In the genomic region with DNA sequence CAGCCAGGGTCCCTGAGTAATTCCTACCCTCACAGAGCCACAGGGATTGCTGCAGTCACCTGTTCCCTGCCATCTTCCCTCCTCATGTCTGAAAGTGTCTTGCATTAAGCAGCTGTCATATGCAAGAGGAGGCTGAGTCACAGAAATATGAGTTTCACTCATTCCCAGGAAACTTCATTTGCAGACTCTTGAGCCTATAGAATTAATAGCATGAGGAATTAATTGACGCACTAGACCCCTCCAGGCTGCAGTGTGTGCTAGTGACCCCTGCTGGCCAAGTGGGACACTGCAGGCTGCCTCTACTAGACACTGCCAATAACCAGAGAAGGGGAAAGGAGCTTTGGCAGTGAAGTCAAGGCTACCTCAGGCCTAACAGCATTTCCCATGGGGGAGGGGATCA, we compare ENCODE assay signal across 9 cellular contexts. TPM values are rescaled to one million over a fixed set of nuclear protein-coding genes. Genes with fewer than 3 reads are reported as not detected.
A peak's percentile ranks its signal among the peaks of the same experiment; 100 is the strongest.
DNase-seq lines count a peak whose midpoint lies in the region; ATAC-seq and TF ChIP-seq lines count a peak whose summit lies in the region.
"Had no signal": no experiment of that assay in that cellular context is flagged by ENCODE, and none has a peak within 500 bp of the region (broad histone marks: within the 10 kb centered on the region; RNA-seq: fewer than 3 reads in every experiment).

No MANE protein-coding gene starts in this region.

- no peaks in the 10 kb centered on the region for H3K4me1 Mint-ChIP-seq in memory B cell

- peaks cover 0 to 8% of the 10 kb centered on the region in 2 experiments; a peak in 1 of 4 replicates for H3K9me3 ChIP-seq in HCT116 (ENCODE audit: control insufficient read depth in 1 of 2, insufficient read depth in 1 of 2, low read depth in 1 of 2, low read length in 2 of 2)
- no peaks in the 10 kb centered on the region for H3K9me3 ChIP-seq in adipocyte (ENCODE audit: control insufficient read depth, low read length)

- no peak overlapping the region for H3K4me2 ChIP-seq in HCT116 (ENCODE audit: low read length)

- TF ChIP-seq POLR2A in HCT116 (IDR thresholded peaks at IDR 0.05; ENCODE audit: borderline replicate concordance, extremely low read depth, insufficient read depth, insufficient read length): no peak

- H3K79me2 ChIP-seq in HCT116 (ENCODE audit: insufficient read depth, low read length): no peaks in the 10 kb centered on the region

- H3K27ac Mint-ChIP-seq in memory B cell: no peak overlapping the region

- no peak overlapping the region for H3K9ac ChIP-seq in HCT116 (ENCODE audit: low read length)
- H3K9ac ChIP-seq in adipocyte (ENCODE audit: low read length): no peak overlapping the region

- BruUV-seq in HCT116 (replicated peaks; lab: Mats Ljungman, UMichigan): no TSS peak

- H3K4me3 Mint-ChIP-seq in memory B cell: no peak overlapping the region

- H3K4me1 ChIP-seq in HCT116 (ENCODE audit: control insufficient read depth in 1 of 2, insufficient read depth in 2 of 2, low read length in 2 of 2) (no peaks in the 10 kb centered on the region), adipocyte (ENCODE audit: control insufficient read depth, insufficient read depth, low read length) (peaks cover under 1% of the 10 kb centered on the region)
- H3K4me1 ChIP-seq: Peyer's patch had no signal

- no peaks in the 10 kb centered on the region for H4K20me1 ChIP-seq in HCT116 (ENCODE audit: insufficient read depth)

- H3K36me3 Mint-ChIP-seq in memory B cell: no peaks in the 10 kb centered on the region

- H3K27me3 Mint-ChIP-seq in memory B cell: peaks cover 10% of the 10 kb centered on the region

- intact Hi-C loops in HCT116 (cut with micrococcal nuclease): loop anchor here (10.0 kb wide), 1 partner anchor 263 kb away; no protein-coding TSS in a partner anchor

- TF ChIP-seq RAD21 in HCT116 (IDR thresholded peaks at IDR 0.05; ENCODE audit: low read depth): peak; percentile 34; the same call in 1 of the 2 replicates

- H3K4me3 ChIP-seq in HCT116 (replicated peaks in 1 of 2; ENCODE audit: low read depth in 1 of 2, low read length in 2 of 2) (no peak overlapping the region), adipocyte (ENCODE audit: low read length) (no peak overlapping the region)
- H3K4me3 ChIP-seq: Peyer's patch had no signal

- POLR2A ChIA-PET in HCT116 (lab: Charles Lee): no interaction called here

- H3K27ac ChIP-seq in HCT116 (ENCODE audit: low read depth, low read length): no peak overlapping the region
- H3K27ac ChIP-seq: Peyer's patch had no signal

- RAD21 ChIA-PET in HCT116 (lab: Charles Lee; ENCODE audit: low non-redundant PET in 1 of 2, low total read pairs in 2 of 2, uncharacterized antibody in 2 of 2, unreplicated experiment in 2 of 2): no interaction called here

- DNase-seq in AG09319 (ENCODE audit: extremely low read depth, low read depth) (no peak), HCT116 (ENCODE audit: low read depth, low spot score) (no peak), adipocyte (ENCODE audit: low read depth) (peak; percentile 5), memory B cell (ENCODE audit: low spot score in 2 of 2) (peak; percentile 22 to 26), medulla oblongata (ENCODE audit: extremely low spot score) (no peak)

- CTCF ChIA-PET in HCT116 (lab: Charles Lee): interaction anchor here (0.6 to 2.0 kb wide), 4 partner anchors 9 to 169 kb away, joined by 3 to 8 read pairs (median 3); no protein-coding TSS in a partner anchor

- H2AFZ ChIP-seq in HCT116 (ENCODE audit: low read depth, low read length, poor library complexity, severe bottlenecking): no peak overlapping the region

- peak; percentile 50 for TF ChIP-seq CTCF in AG09319 (IDR thresholded peaks at IDR 0.05; ENCODE audit: low read depth, low read length)
- peak; percentile 12 to 91 (median 83); a peak in 4 of 6 replicates for TF ChIP-seq CTCF in HCT116 (IDR thresholded peaks at IDR 0.05 in 2 of 3, conservative IDR thresholded peaks at IDR 0.05 in 1 of 3; ENCODE audit: borderline replicate concordance in 1 of 3, insufficient read depth in 1 of 3, low read depth in 2 of 3, low read length in 2 of 3)

- peaks cover 7% of the 10 kb centered on the region; the same call in 1 of the 2 replicates for H3K27me3 ChIP-seq in HCT116 (ENCODE audit: insufficient read depth, low read length)
- peaks cover 52% of the 10 kb centered on the region for H3K27me3 ChIP-seq in adipocyte (replicated peaks; ENCODE audit: control insufficient read depth, insufficient read depth, low read length)
- H3K27me3 ChIP-seq: Peyer's patch had no signal

- peaks cover 2% of the 10 kb centered on the region for H3K9me3 Mint-ChIP-seq in memory B cell

- H3K36me3 ChIP-seq in HCT116 (ENCODE audit: control insufficient read depth in 1 of 2, insufficient read depth in 2 of 2, low read length in 2 of 2) (no peaks in the 10 kb centered on the region), adipocyte (ENCODE audit: control insufficient read depth, insufficient read depth, low read length, severe bottlenecking) (no peaks in the 10 kb centered on the region)
- H3K36me3 ChIP-seq: Peyer's patch had no signal

- ATAC-seq in HCT116: 0 out of 2 replicates have a peak, but pooled peaks have one; percentile 44
- no peak for ATAC-seq in memory B cell (ENCODE audit: low read depth)
- ATAC-seq in GM19351 (IDR thresholded peaks at IDR 0.05; ENCODE audit: unreplicated experiment): no peak
- ATAC-seq in GM18498 (IDR thresholded peaks at IDR 0.05; ENCODE audit: unreplicated experiment): no peak
- ATAC-seq in GM18858 (IDR thresholded peaks at IDR 0.05; ENCODE audit: unreplicated experiment): no peak

- H3K9me2 ChIP-seq in HCT116 (ENCODE audit: insufficient read depth): no peaks in the 10 kb centered on the region

TF ChIP-seq in HCT116, 20 proteins besides CTCF, POLR2A, EP300 and RAD21:
- TF ChIP-seq ELF1 (IDR thresholded peaks at IDR 0.05; ENCODE audit: borderline replicate concordance, low read depth) (no peak), ZFX (IDR thresholded peaks at IDR 0.05) (no peak), TCF7L2 (IDR thresholded peaks at IDR 0.05; ENCODE audit: borderline replicate concordance, extremely low read depth, insufficient read depth, insufficient read length) (no peak), ZNF274 (IDR thresholded peaks at IDR 0.05; ENCODE audit: low read depth, low read length) (no peak), CBX3 (IDR thresholded peaks at IDR 0.05; ENCODE audit: low read depth) (peak; percentile 50; the same call in 1 of the 2 replicates)

RNA-seq across cellular contexts. Expression of a gene that starts 50.6 kb away (rescaled TPM):
- total RNA-seq in HCT116 (2021; ENCODE audit: unreplicated experiment): not detected
- not detected in 2 replicates for polyA plus RNA-seq in HCT116 (2012)

Comparison
In these comparisons a context has a peak if more than half of its experiments do, and no peak if none do; other contexts are left out.
1. DNase-seq: peak in adipocyte (single experiment) and memory B cell (2 of 2); none in AG09319 (single experiment), HCT116 (single experiment) and medulla oblongata (single experiment).